ENCODE assay signal across 1 cellular context in the genomic region with DNA sequence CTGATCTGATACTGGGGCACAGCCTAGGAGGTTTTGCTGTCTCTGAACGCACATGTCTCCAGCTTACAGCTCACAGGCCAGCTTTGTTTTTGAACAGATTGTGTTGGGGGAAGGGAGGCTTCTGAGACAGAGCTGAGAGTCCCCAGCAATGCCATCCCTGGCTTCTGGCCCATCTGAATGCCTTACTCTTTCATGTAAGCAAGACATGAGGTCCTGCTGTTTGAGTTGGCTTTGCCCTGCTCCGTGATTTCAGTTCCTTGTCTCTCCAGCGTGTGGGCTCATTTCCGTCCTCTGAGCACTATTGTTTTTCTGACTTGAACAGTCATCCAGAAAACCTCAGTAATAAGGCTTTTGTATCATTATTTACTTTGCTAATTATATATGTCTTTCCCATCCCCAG.
TF ChIP-seq lines count a peak whose summit lies in the region.

No MANE protein-coding gene starts in this region.

TF ChIP-seq in GM12878, 131 proteins besides CTCF, POLR2A, EP300 and RAD21 (continued from another document):
- TF ChIP-seq, protein P1, sequence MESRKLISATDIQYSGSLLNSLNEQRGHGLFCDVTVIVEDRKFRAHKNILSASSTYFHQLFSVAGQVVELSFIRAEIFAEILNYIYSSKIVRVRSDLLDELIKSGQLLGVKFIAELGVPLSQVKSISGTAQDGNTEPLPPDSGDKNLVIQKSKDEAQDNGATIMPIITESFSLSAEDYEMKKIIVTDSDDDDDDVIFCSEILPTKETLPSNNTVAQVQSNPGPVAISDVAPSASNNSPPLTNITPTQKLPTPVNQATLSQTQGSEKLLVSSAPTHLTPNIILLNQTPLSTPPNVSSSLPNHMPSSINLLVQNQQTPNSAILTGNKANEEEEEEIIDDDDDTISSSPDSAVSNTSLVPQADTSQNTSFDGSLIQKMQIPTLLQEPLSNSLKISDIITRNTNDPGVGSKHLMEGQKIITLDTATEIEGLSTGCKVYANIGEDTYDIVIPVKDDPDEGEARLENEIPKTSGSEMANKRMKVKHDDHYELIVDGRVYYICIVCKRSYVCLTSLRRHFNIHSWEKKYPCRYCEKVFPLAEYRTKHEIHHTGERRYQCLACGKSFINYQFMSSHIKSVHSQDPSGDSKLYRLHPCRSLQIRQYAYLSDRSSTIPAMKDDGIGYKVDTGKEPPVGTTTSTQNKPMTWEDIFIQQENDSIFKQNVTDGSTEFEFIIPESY (IDR thresholded peaks at IDR 0.05): no peak
- peak; percentile 43 for TF ChIP-seq IKZF1 (conservative IDR thresholded peaks at IDR 0.05)
- TF ChIP-seq, protein P2, sequence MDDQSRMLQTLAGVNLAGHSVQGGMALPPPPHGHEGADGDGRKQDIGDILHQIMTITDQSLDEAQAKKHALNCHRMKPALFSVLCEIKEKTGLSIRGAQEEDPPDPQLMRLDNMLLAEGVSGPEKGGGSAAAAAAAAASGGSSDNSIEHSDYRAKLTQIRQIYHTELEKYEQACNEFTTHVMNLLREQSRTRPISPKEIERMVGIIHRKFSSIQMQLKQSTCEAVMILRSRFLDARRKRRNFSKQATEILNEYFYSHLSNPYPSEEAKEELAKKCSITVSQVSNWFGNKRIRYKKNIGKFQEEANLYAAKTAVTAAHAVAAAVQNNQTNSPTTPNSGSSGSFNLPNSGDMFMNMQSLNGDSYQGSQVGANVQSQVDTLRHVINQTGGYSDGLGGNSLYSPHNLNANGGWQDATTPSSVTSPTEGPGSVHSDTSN (IDR thresholded peaks at IDR 0.05; ENCODE audit: insufficient replicate concordance, low read depth, low read length): no peak
- TF ChIP-seq IKZF2 (IDR thresholded peaks at IDR 0.05): peak in 1 of 2 experiments; percentile 33; a peak in 1 of 4 replicates
- TF ChIP-seq ZNF24 (IDR thresholded peaks at IDR 0.05): peak; percentile 94
- TF ChIP-seq DPF2 (IDR thresholded peaks at IDR 0.05): 0 out of 2 replicates have a peak, but pooled peaks have one; percentile 36
- TF ChIP-seq EED (IDR thresholded peaks at IDR 0.05; ENCODE audit: low read depth): no peak
- TF ChIP-seq KAT2A (conservative IDR thresholded peaks at IDR 0.05; ENCODE audit: control insufficient read depth, low read depth, low read length): no peak
- TF ChIP-seq IRF3 (IDR thresholded peaks at IDR 0.05): no peak
- TF ChIP-seq YY1 (IDR thresholded peaks at IDR 0.05; ENCODE audit: low read depth, low read length): no peak
- peak; percentile 53; the same call in 1 of the 2 replicates for TF ChIP-seq MTA2 (IDR thresholded peaks at IDR 0.05; ENCODE audit: low read depth)
